In the genomic region with DNA sequence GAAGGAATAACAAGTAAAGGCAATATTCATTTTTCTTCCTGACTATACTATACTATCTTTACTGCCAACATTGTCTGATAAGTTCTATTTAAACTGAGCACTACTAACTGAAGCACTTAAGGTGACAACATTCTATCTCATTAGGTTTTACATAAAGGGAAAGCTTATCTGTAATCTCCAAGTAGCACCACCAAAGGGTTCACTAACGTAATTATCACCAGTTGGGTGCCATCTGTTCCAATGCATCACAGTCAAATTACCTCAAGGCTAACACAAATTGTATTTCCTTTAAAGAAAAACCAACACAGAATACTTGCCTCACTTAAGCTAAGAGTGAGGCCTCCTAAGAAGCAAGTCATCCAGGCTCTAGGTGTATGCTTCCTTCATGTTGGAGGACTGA, we compare ENCODE assay signal across 2 cellular contexts.
TF ChIP-seq lines count a peak whose summit lies in the region.

No MANE protein-coding gene starts in this region.

TF ChIP-seq in GM23338, 12 proteins besides CTCF, POLR2A, EP300 and RAD21:
- TF ChIP-seq EZH2 (IDR thresholded peaks at IDR 0.05; ENCODE audit: low read depth, unreplicated experiment) (no peak), NANOG (IDR thresholded peaks at IDR 0.05; ENCODE audit: borderline replicate concordance) (no peak), ZNF331 (CRISPR knock-in tag; IDR thresholded peaks at IDR 0.05; ENCODE audit: low read depth) (no peak), ZNF114 (CRISPR knock-in tag; IDR thresholded peaks at IDR 0.05) (no peak), CREB1 (CRISPR knock-in tag; IDR thresholded peaks at IDR 0.05; ENCODE audit: low read depth) (no peak), EZH2phosphoT487 (IDR thresholded peaks at IDR 0.05; ENCODE audit: unreplicated experiment) (no peak), JUNB (IDR thresholded peaks at IDR 0.05; ENCODE audit: unreplicated experiment) (no peak), POLR2AphosphoS5 (IDR thresholded peaks at IDR 0.05; ENCODE audit: low read depth) (no peak)
- TF ChIP-seq, protein P1, sequence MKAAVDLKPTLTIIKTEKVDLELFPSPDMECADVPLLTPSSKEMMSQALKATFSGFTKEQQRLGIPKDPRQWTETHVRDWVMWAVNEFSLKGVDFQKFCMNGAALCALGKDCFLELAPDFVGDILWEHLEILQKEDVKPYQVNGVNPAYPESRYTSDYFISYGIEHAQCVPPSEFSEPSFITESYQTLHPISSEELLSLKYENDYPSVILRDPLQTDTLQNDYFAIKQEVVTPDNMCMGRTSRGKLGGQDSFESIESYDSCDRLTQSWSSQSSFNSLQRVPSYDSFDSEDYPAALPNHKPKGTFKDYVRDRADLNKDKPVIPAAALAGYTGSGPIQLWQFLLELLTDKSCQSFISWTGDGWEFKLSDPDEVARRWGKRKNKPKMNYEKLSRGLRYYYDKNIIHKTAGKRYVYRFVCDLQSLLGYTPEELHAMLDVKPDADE (IDR thresholded peaks at IDR 0.05), result no peak

TF ChIP-seq in IMR-90, 13 proteins besides CTCF, POLR2A, EP300 and RAD21:
- TF ChIP-seq, protein P2, sequence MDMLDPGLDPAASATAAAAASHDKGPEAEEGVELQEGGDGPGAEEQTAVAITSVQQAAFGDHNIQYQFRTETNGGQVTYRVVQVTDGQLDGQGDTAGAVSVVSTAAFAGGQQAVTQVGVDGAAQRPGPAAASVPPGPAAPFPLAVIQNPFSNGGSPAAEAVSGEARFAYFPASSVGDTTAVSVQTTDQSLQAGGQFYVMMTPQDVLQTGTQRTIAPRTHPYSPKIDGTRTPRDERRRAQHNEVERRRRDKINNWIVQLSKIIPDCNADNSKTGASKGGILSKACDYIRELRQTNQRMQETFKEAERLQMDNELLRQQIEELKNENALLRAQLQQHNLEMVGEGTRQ (IDR thresholded peaks at IDR 0.05; ENCODE audit: low read depth, low read length), result no peak
- TF ChIP-seq NFE2L2 (IDR thresholded peaks at IDR 0.05; ENCODE audit: low read depth, low read length) (no peak), RFX5 (IDR thresholded peaks at IDR 0.05; ENCODE audit: low read depth, low read length) (no peak), CHD1 (IDR thresholded peaks at IDR 0.05; ENCODE audit: low read depth, low read length) (no peak), MAZ (IDR thresholded peaks at IDR 0.05; ENCODE audit: borderline replicate concordance, low read depth, low read length) (no peak), RCOR1 (IDR thresholded peaks at IDR 0.05; ENCODE audit: insufficient replicate concordance, low read length) (no peak), BHLHE40 (IDR thresholded peaks at IDR 0.05; ENCODE audit: low read depth, low read length) (no peak), FOS (IDR thresholded peaks at IDR 0.05; ENCODE audit: low read depth, low read length) (no peak), SMC3 (IDR thresholded peaks at IDR 0.05; ENCODE audit: low read depth, low read length) (no peak)
- TF ChIP-seq, protein P3, sequence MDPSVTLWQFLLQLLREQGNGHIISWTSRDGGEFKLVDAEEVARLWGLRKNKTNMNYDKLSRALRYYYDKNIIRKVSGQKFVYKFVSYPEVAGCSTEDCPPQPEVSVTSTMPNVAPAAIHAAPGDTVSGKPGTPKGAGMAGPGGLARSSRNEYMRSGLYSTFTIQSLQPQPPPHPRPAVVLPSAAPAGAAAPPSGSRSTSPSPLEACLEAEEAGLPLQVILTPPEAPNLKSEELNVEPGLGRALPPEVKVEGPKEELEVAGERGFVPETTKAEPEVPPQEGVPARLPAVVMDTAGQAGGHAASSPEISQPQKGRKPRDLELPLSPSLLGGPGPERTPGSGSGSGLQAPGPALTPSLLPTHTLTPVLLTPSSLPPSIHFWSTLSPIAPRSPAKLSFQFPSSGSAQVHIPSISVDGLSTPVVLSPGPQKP (IDR thresholded peaks at IDR 0.05; ENCODE audit: borderline replicate concordance, low read depth, low read length), result no peak
